ENCODE assay signal across 18 cellular contexts in genomic region chr2:206561962-206562361, GRCh38.
DNase-seq lines count a peak whose midpoint lies in the region; ATAC-seq, FAIRE-seq and TF ChIP-seq lines count a peak whose summit lies in the region.
"Had no signal": no experiment of that assay in that cellular context is flagged by ENCODE, and none has a peak within 500 bp of the region (broad histone marks: within the 10 kb centered on the region; RNA-seq: fewer than 3 reads in every experiment).

No MANE protein-coding gene starts in this region.

- TF ChIP-seq POLR2A in GM12892 (IDR thresholded peaks at IDR 0.05; ENCODE audit: low read depth, low read length): no peak

- no peak for TF ChIP-seq CTCF in GM20000 (IDR thresholded peaks at IDR 0.05; ENCODE audit: extremely low read depth, missing control alignments)
- TF ChIP-seq CTCF in fibroblast of mammary gland (conservative IDR thresholded peaks at IDR 0.05; ENCODE audit: control insufficient read depth, insufficient read depth, low read depth, low read length): no peak

- peak; percentile 14 for FAIRE-seq in GM12892 (lab: Jason Lieb, UNC)
- FAIRE-seq: A204.1, HTR-8/SVneo had no signal

- DNase-seq in GM12892 (ENCODE audit: insufficient read length): no peak
- peak; percentile 8 for DNase-seq in GM20000 (ENCODE audit: low spot score)
- DNase-seq in fibroblast of mammary gland (ENCODE audit: low read depth): peak; percentile 7
- DNase-seq in NCI-H1105 treated with DMSO at 0.1 percent for 48 hours (lab: John Stamatoyannopoulos, UW): no peak
- no peak for DNase-seq in NCI-H1105 (lab: John Stamatoyannopoulos, UW)
- no peak for DNase-seq in NCI-H2171 (lab: John Stamatoyannopoulos, UW)
- DNase-seq: C1 segment of cervical spinal cord, DMS 273 treated with DMSO at 0.1 percent for 48 hours, NCI-H1694, NCI-H2107, NCI-H446, PC-9, SK-N-SH had no signal

- H3K4me3 ChIP-seq in fibroblast of mammary gland (ENCODE audit: control insufficient read depth, low read depth, low read length): no peak overlapping the region
- H3K4me3 ChIP-seq: GM23248, PC-9 had no signal

- peak; percentile 51 for ATAC-seq in HG03442 (IDR thresholded peaks at IDR 0.05; ENCODE audit: unreplicated experiment)
- ATAC-seq in GM18909 (IDR thresholded peaks at IDR 0.05; ENCODE audit: poor library complexity, unreplicated experiment): no peak

Comparison
In these comparisons a context has a peak if more than half of its experiments do, and no peak if none do; other contexts are left out.
1. DNase-seq: peak in GM20000 (single experiment) and fibroblast of mammary gland (single experiment); none in GM12892 (single experiment), NCI-H1105 treated with DMSO at 0.1 percent for 48 hours (single experiment), NCI-H1105 (single experiment) and NCI-H2171 (single experiment).